Comparison of ENCODE assay signal across 17 cellular contexts in genomic region chr11:14309425-14310192, GRCh38. TPM values are rescaled to one million over a fixed set of nuclear protein-coding genes. Genes with fewer than 3 reads are reported as not detected.
A peak's percentile ranks its signal among the peaks of the same experiment; 100 is the strongest.
DNase-seq lines count a peak whose midpoint lies in the region; ATAC-seq and TF ChIP-seq lines count a peak whose summit lies in the region.
"Had no signal": no experiment of that assay in that cellular context is flagged by ENCODE, and none has a peak within 500 bp of the region (broad histone marks: within the 10 kb centered on the region; RNA-seq: fewer than 3 reads in every experiment).

No MANE protein-coding gene starts in this region.

- H3K9me1 ChIP-seq in IMR-90 (ENCODE audit: insufficient read depth, low read length), result peaks cover 12% of the 10 kb centered on the region

- H3K9ac ChIP-seq in IMR-90 (ENCODE audit: low read depth, low read length) (no peak overlapping the region), adipocyte (ENCODE audit: low read length) (peak overlapping the region; percentile 16)

- no peak for TF ChIP-seq RAD21 in IMR-90 (IDR thresholded peaks at IDR 0.05; ENCODE audit: low read length)

- intact Hi-C loops in left ventricle myocardium superior (cut with micrococcal nuclease) (no loop called here), Right ventricle myocardium superior (cut with DNase I) (no loop called here), IMR-90 (cut with micrococcal nuclease) (no loop called here)
- intact Hi-C loops in activated T-helper 1 cell treated with anti-CD3 and anti-CD28 coated beads, Interleukin-12 subunit alpha, Interleukin-12 subunit beta, Interleukin-2, Interleukin-4 antibody, amounts not matched to agents 30 ng/mL and 10 ng/mL and 1 ng/mL, durations not matched to agents 14 hours and 24 hours and 36 hours (cut with micrococcal nuclease), result loop anchor here (2.0 kb wide), 2 partner anchors 65 to 105 kb away; no protein-coding TSS in a partner anchor

- H3K9me3 Mint-ChIP-seq in activated T-helper 1 cell treated with anti-CD3 and anti-CD28 coated beads, Interleukin-12 subunit alpha, Interleukin-12 subunit beta, Interleukin-2, Interleukin-4 antibody, amounts not matched to agents 30 ng/mL and 10 ng/mL and 1 ng/mL, durations not matched to agents 14 hours and 24 hours and 36 hours, result no peaks in the 10 kb centered on the region
- H3K9me3 Mint-ChIP-seq: activated CD4-positive, alpha-beta memory T cell treated with anti-CD3 and anti-CD28 coated beads, Interleukin-2, amount 10 ng/mL, durations not matched to agents 7 days and 5 days; central memory CD8-positive, alpha-beta T cell; natural killer cell treated with Interleukin-12 subunit alpha and Interleukin-12 subunit beta and Interleukin-15 and Interleukin-18, amount 100 ng/mL, for 72 hours had no signal

- H3K14ac ChIP-seq in IMR-90 (replicated peaks; ENCODE audit: low read depth, low read length), result no peak overlapping the region

- peaks cover 85% of the 10 kb centered on the region for H4K20me1 ChIP-seq in IMR-90 (ENCODE audit: insufficient read depth, low read length)

- H4K8ac ChIP-seq in IMR-90 (ENCODE audit: low read depth in 2 of 2, low read length in 2 of 2), result no peak overlapping the region

- CTCF ChIA-PET in IMR-90 (lab: Yijun Ruan, JAX), result no interaction called here

- H4K91ac ChIP-seq in IMR-90 (ENCODE audit: insufficient read depth, low read depth, low read length), result no peak overlapping the region

- TF ChIP-seq CTCF in IMR-90 (conservative IDR thresholded peaks at IDR 0.05; ENCODE audit: low read depth, low read length), result no peak

- H3K23ac ChIP-seq in IMR-90 (ENCODE audit: low read depth, low read length), result peak overlapping the region; percentile 35; the same call in 1 of the 2 replicates

- peaks cover 40 to 84% of the 10 kb centered on the region in 2 experiments for H3K79me1 ChIP-seq in IMR-90 (ENCODE audit: low read depth in 1 of 2, low read length in 2 of 2)

- H2BK15ac ChIP-seq in IMR-90 (ENCODE audit: low read depth, low read length), result no peak overlapping the region

- in situ Hi-C loops in IMR-90 (cut with MboI; ENCODE audit: low sequenced_read_pairs), result no loop called here

- no peak overlapping the region for H4K5ac ChIP-seq in IMR-90 (ENCODE audit: low read depth, low read length)

- H3K36me3 Mint-ChIP-seq in activated T-helper 1 cell treated with anti-CD3 and anti-CD28 coated beads, Interleukin-12 subunit alpha, Interleukin-12 subunit beta, Interleukin-2, Interleukin-4 antibody, amounts not matched to agents 30 ng/mL and 10 ng/mL and 1 ng/mL, durations not matched to agents 14 hours and 24 hours and 36 hours (ENCODE audit: low read depth), result peaks cover 2% of the 10 kb centered on the region
- H3K36me3 Mint-ChIP-seq: natural killer cell treated with Interleukin-12 subunit alpha and Interleukin-12 subunit beta and Interleukin-15 and Interleukin-18, amount 100 ng/mL, for 72 hours had no signal

- POLR2A ChIA-PET in IMR-90 (lab: Charles Lee; ENCODE audit: unreplicated experiment), result no interaction called here

- no peaks in the 10 kb centered on the region for H3K27me3 ChIP-seq in IMR-90 (ENCODE audit: control insufficient read depth, insufficient read depth, low read length)
- H3K27me3 ChIP-seq in adipocyte (replicated peaks; ENCODE audit: control insufficient read depth, insufficient read depth, low read length), result no peaks in the 10 kb centered on the region
- H3K27me3 ChIP-seq: adrenal gland, stomach, uterus had no signal

- dilution Hi-C loops in IMR-90 (cut with HindIII; ENCODE audit: low sequenced_read_pairs, unreplicated experiment), result loop anchor here (25.0 kb wide), 1 partner anchor 153 kb away; no protein-coding TSS in a partner anchor

- H2AFZ ChIP-seq in IMR-90 (replicated peaks; ENCODE audit: low read length, poor library complexity), result no peak overlapping the region

- H3K4me3 ChIP-seq in IMR-90 (ENCODE audit: insufficient read depth, low read depth, low read length), result no peak overlapping the region
- no peak overlapping the region for H3K4me3 ChIP-seq in adipocyte (ENCODE audit: low read length)
- H3K4me3 ChIP-seq: adrenal gland, stomach, uterus had no signal

- no TSS peak for BruUV-seq in IMR-90 (replicated peaks; lab: Mats Ljungman, UMichigan)

- ATAC-seq in left ventricle myocardium superior (peak; percentile 10), Right ventricle myocardium superior (ENCODE audit: poor library complexity) (no peak), IMR-90 (ENCODE audit: low read depth) (no peak), GM18505 (IDR thresholded peaks at IDR 0.05; ENCODE audit: unreplicated experiment) (no peak)

- H2AK5ac ChIP-seq in IMR-90 (ENCODE audit: low read depth, low read length), result no peak overlapping the region

- H2BK120ac ChIP-seq in IMR-90 (ENCODE audit: low read depth, low read length), result no peak overlapping the region

- no peak overlapping the region; the same call in 1 of the 2 replicates for H3K18ac ChIP-seq in IMR-90 (ENCODE audit: low read depth, low read length)

- no peak overlapping the region for H2BK5ac ChIP-seq in IMR-90 (ENCODE audit: low read depth, low read length, poor library complexity, severe bottlenecking)

- H3K4me3 Mint-ChIP-seq in activated T-helper 1 cell treated with anti-CD3 and anti-CD28 coated beads, Interleukin-12 subunit alpha, Interleukin-12 subunit beta, Interleukin-2, Interleukin-4 antibody, amounts not matched to agents 30 ng/mL and 10 ng/mL and 1 ng/mL, durations not matched to agents 14 hours and 24 hours and 36 hours, result no peak overlapping the region
- H3K4me3 Mint-ChIP-seq: activated CD4-positive, alpha-beta memory T cell treated with anti-CD3 and anti-CD28 coated beads, Interleukin-2, amount 10 ng/mL, durations not matched to agents 7 days and 5 days; central memory CD8-positive, alpha-beta T cell; natural killer cell treated with Interleukin-12 subunit alpha and Interleukin-12 subunit beta and Interleukin-15 and Interleukin-18, amount 100 ng/mL, for 72 hours had no signal

- no peaks in the 10 kb centered on the region for H3K27me3 Mint-ChIP-seq in activated T-helper 1 cell treated with anti-CD3 and anti-CD28 coated beads, Interleukin-12 subunit alpha, Interleukin-12 subunit beta, Interleukin-2, Interleukin-4 antibody, amounts not matched to agents 30 ng/mL and 10 ng/mL and 1 ng/mL, durations not matched to agents 14 hours and 24 hours and 36 hours (ENCODE audit: insufficient read depth)
- H3K27me3 Mint-ChIP-seq: activated CD4-positive, alpha-beta memory T cell treated with anti-CD3 and anti-CD28 coated beads, Interleukin-2, amount 10 ng/mL, durations not matched to agents 7 days and 5 days; central memory CD8-positive, alpha-beta T cell; natural killer cell treated with Interleukin-12 subunit alpha and Interleukin-12 subunit beta and Interleukin-15 and Interleukin-18, amount 100 ng/mL, for 72 hours had no signal

- H3K27ac ChIP-seq in IMR-90 (ENCODE audit: insufficient read depth, low read length), result no peak overlapping the region
- H3K27ac ChIP-seq: adrenal gland, uterus had no signal

- H3K4me1 Mint-ChIP-seq in activated T-helper 1 cell treated with anti-CD3 and anti-CD28 coated beads, Interleukin-12 subunit alpha, Interleukin-12 subunit beta, Interleukin-2, Interleukin-4 antibody, amounts not matched to agents 30 ng/mL and 10 ng/mL and 1 ng/mL, durations not matched to agents 14 hours and 24 hours and 36 hours (ENCODE audit: low read depth), result peaks cover 26% of the 10 kb centered on the region

- no peak overlapping the region for H2BK20ac ChIP-seq in IMR-90 (ENCODE audit: low read depth, low read length)

- TF ChIP-seq POLR2A in IMR-90 (IDR thresholded peaks at IDR 0.05; ENCODE audit: low read depth, low read length), result no peak
- TF ChIP-seq POLR2A in GM18505 (IDR thresholded peaks at IDR 0.05; ENCODE audit: borderline replicate concordance, extremely low read depth, insufficient read depth, insufficient read length), result no peak

- peaks cover 16% of the 10 kb centered on the region for H3K4me1 ChIP-seq in IMR-90 (ENCODE audit: control insufficient read depth, insufficient read depth, low read length)
- peaks cover 53% of the 10 kb centered on the region for H3K4me1 ChIP-seq in adipocyte (ENCODE audit: control insufficient read depth, insufficient read depth, low read length)

- no peak overlapping the region; the same call in 1 of the 2 replicates for H3K4me2 ChIP-seq in IMR-90 (ENCODE audit: low read depth, low read length)

- DNase-seq in left ventricle myocardium superior (no peak), Right ventricle myocardium superior (no peak), IMR-90 (no peak), adipocyte (ENCODE audit: low read depth) (no peak), SW 1271 (lab: John Stamatoyannopoulos, UW) (no peak), NCI-H1694 (lab: John Stamatoyannopoulos, UW) (no peak)
- DNase-seq in activated T-helper 1 cell treated with anti-CD3 and anti-CD28 coated beads, Interleukin-12 subunit alpha, Interleukin-12 subunit beta, Interleukin-2, Interleukin-4 antibody, amounts not matched to agents 30 ng/mL and 10 ng/mL and 1 ng/mL, durations not matched to agents 14 hours and 24 hours and 36 hours (ENCODE audit: low spot score), result no peak
- DNase-seq: activated CD4-positive, alpha-beta memory T cell treated with anti-CD3 and anti-CD28 coated beads, Interleukin-2, amount 10 ng/mL, durations not matched to agents 7 days and 5 days; adrenal gland; COR-L47; foreskin fibroblast; NCI-H1092; stomach; uterus had no signal

- no peak overlapping the region for H3K4ac ChIP-seq in IMR-90 (ENCODE audit: low read depth, low read length)

- no peak overlapping the region for H3K27ac Mint-ChIP-seq in activated T-helper 1 cell treated with anti-CD3 and anti-CD28 coated beads, Interleukin-12 subunit alpha, Interleukin-12 subunit beta, Interleukin-2, Interleukin-4 antibody, amounts not matched to agents 30 ng/mL and 10 ng/mL and 1 ng/mL, durations not matched to agents 14 hours and 24 hours and 36 hours
- H3K27ac Mint-ChIP-seq: activated CD4-positive, alpha-beta memory T cell treated with anti-CD3 and anti-CD28 coated beads, Interleukin-2, amount 10 ng/mL, durations not matched to agents 7 days and 5 days; natural killer cell treated with Interleukin-12 subunit alpha and Interleukin-12 subunit beta and Interleukin-15 and Interleukin-18, amount 100 ng/mL, for 72 hours had no signal

- no peak overlapping the region for H2AK9ac ChIP-seq in IMR-90 (replicated peaks; ENCODE audit: low read depth, low read length, poor library complexity)

- WGBS in IMR-90 (ENCODE audit: extremely low coverage in 2 of 2, insufficient read length in 1 of 2), 2 experiments, result 76% methylated on average over 3 of the region's 4 CpGs; no CpG with 5 or more reads in 1 of the 2 experiments

- H3K36me3 ChIP-seq in IMR-90 (ENCODE audit: control insufficient read depth, insufficient read depth, low read length) (no peaks in the 10 kb centered on the region), adipocyte (ENCODE audit: control insufficient read depth, insufficient read depth, low read length, severe bottlenecking) (no peaks in the 10 kb centered on the region)
- H3K36me3 ChIP-seq: adrenal gland, stomach, uterus had no signal

- no peak overlapping the region for H3K56ac ChIP-seq in IMR-90 (ENCODE audit: extremely low read depth, insufficient read depth, low read length)

- H3K9me3 ChIP-seq in IMR-90 (ENCODE audit: control insufficient read depth, insufficient read depth, low read length) (no peaks in the 10 kb centered on the region), adipocyte (ENCODE audit: control insufficient read depth, low read length) (no peaks in the 10 kb centered on the region)
- H3K9me3 ChIP-seq: adrenal gland, stomach, uterus had no signal

RNA-seq across cellular contexts. Expression of gene RRAS2, which starts 49.4 kb away (rescaled TPM):
- total RNA-seq in left ventricle myocardium superior, result 30.6 TPM
- total RNA-seq in Right ventricle myocardium superior, result 26.5 TPM
- total RNA-seq in IMR-90 (2012; rRNA removed), result 106 and 155 TPM in 2 replicates
- 64.8 and 85.5 TPM in 2 replicates for polyA plus RNA-seq in IMR-90 (2012; rRNA removed)
- 13.2 and 50.0 TPM in 2 replicates for polyA plus RNA-seq in IMR-90 (2012; cell fraction: cytosol; rRNA removed)
- 20.2 and 33.9 TPM in 2 replicates for polyA plus RNA-seq in IMR-90 (2012; cell fraction: nucleus; rRNA removed; ENCODE audit: low replicate concordance)
- total RNA-seq in activated T-helper 1 cell treated with anti-CD3 and anti-CD28 coated beads, Interleukin-12 subunit alpha, Interleukin-12 subunit beta, Interleukin-2, Interleukin-4 antibody, amounts not matched to agents 30 ng/mL and 10 ng/mL and 1 ng/mL, durations not matched to agents 14 hours and 24 hours and 36 hours, result 82.4 and 84.1 TPM in 2 replicates
